ENCODE assay signal across 1 cellular context in genomic region chr19:34677386-34678084, GRCh38.
A peak's percentile ranks its signal among the peaks of the same experiment; 100 is the strongest.
TF ChIP-seq lines count a peak whose summit lies in the region.

Gene ZNF302 (plus strand): TSS chr19:34677678. CDS start chr19:34678805, 1,127 bp downstream.

TF ChIP-seq in GM12878, 131 proteins besides CTCF, POLR2A, EP300 and RAD21 (continued from another document and continues in another):
- TF ChIP-seq BCLAF1 (IDR thresholded peaks at IDR 0.05) (no peak), KAT2A (conservative IDR thresholded peaks at IDR 0.05; ENCODE audit: control insufficient read depth, low read depth, low read length) (no peak), E2F8 (IDR thresholded peaks at IDR 0.05; ENCODE audit: low read depth, partially characterized antibody) (no peak), CHD2 (IDR thresholded peaks at IDR 0.05; ENCODE audit: borderline replicate concordance, low read depth, low read length) (peak; percentile 96), SRF (IDR thresholded peaks at IDR 0.05; ENCODE audit: low read depth in 2 of 2, low read length in 2 of 2) (no peak), FOXM1 (IDR thresholded peaks at IDR 0.05; ENCODE audit: low read depth, low read length) (no peak), GABPA (IDR thresholded peaks at IDR 0.05; ENCODE audit: low read depth) (peak; percentile 28; the same call in 1 of the 2 replicates), EGR1 (IDR thresholded peaks at IDR 0.05; ENCODE audit: borderline replicate concordance in 1 of 2, low read depth in 2 of 2, low read length in 2 of 2) (peak in 1 of 2 experiments; percentile 85; a peak in 2 of 3 replicates), MYC (IDR thresholded peaks at IDR 0.05; ENCODE audit: insufficient read depth, insufficient read length, insufficient replicate concordance, low read length, severe bottlenecking) (no peak), HCFC1 (IDR thresholded peaks at IDR 0.05; ENCODE audit: low read length) (peak; percentile 78), STAT3 (IDR thresholded peaks at IDR 0.05; ENCODE audit: low read depth, low read length) (no peak), JUNB (IDR thresholded peaks at IDR 0.05) (no peak), YY1 (IDR thresholded peaks at IDR 0.05; ENCODE audit: low read depth, low read length) (0 out of 2 replicates have a peak, but pooled peaks have one; percentile 1), ZNF622 (IDR thresholded peaks at IDR 0.05) (no peak), ZNF384 (IDR thresholded peaks at IDR 0.05; ENCODE audit: borderline replicate concordance, low read depth, low read length) (no peak), MAX (IDR thresholded peaks at IDR 0.05; ENCODE audit: low read depth, low read length) (no peak; the same call in 1 of the 2 replicates), POLR2AphosphoS5 (IDR thresholded peaks at IDR 0.05; ENCODE audit: low read length) (peak; percentile 84), PAX8 (IDR thresholded peaks at IDR 0.05) (no peak), IRF4 (IDR thresholded peaks at IDR 0.05; ENCODE audit: low read depth, low read length) (peak; percentile 56; the same call in 1 of the 2 replicates), TCF12 (IDR thresholded peaks at IDR 0.05; ENCODE audit: low read depth, low read length) (no peak), CHD1 (IDR thresholded peaks at IDR 0.05; ENCODE audit: low read depth, low read length) (0 out of 2 replicates have a peak, but pooled peaks have one; percentile 51), NR2C2 (IDR thresholded peaks at IDR 0.05; ENCODE audit: borderline replicate concordance, control insufficient read depth, insufficient read length, low read depth) (no peak), YBX1 (IDR thresholded peaks at IDR 0.05) (no peak), SPI1 (IDR thresholded peaks at IDR 0.05; ENCODE audit: borderline replicate concordance, insufficient read depth, low read depth, low read length) (no peak), PML (IDR thresholded peaks at IDR 0.05; ENCODE audit: low read length) (peak; percentile 74; the same call in 1 of the 2 replicates), DPF2 (IDR thresholded peaks at IDR 0.05) (peak; percentile 84), ZBED1 (IDR thresholded peaks at IDR 0.05; ENCODE audit: borderline replicate concordance) (no peak), CEBPB (IDR thresholded peaks at IDR 0.05; ENCODE audit: borderline replicate concordance in 1 of 2, low read depth in 2 of 2, low read length in 2 of 2) (no peak), CBX3 (IDR thresholded peaks at IDR 0.05; ENCODE audit: borderline replicate concordance, low read depth) (no peak), MTA3 (IDR thresholded peaks at IDR 0.05; ENCODE audit: borderline replicate concordance, low read length) (no peak), HDGF (IDR thresholded peaks at IDR 0.05) (no peak), NRF1 (conservative IDR thresholded peaks at IDR 0.05; ENCODE audit: low read depth, low read length) (peak; percentile 74), SMC3 (IDR thresholded peaks at IDR 0.05; ENCODE audit: borderline replicate concordance, low read length) (no peak), ZZZ3 (IDR thresholded peaks at IDR 0.05; ENCODE audit: control insufficient read depth, insufficient read length, low read depth) (no peak), CUX1 (IDR thresholded peaks at IDR 0.05; ENCODE audit: insufficient replicate concordance, low read depth, low read length) (no peak), ZNF274 (IDR thresholded peaks at IDR 0.05; ENCODE audit: insufficient read depth, insufficient read length) (no peak), SMAD5 (IDR thresholded peaks at IDR 0.05; ENCODE audit: low read depth) (peak; percentile 75; the same call in 1 of the 2 replicates), NKRF (conservative IDR thresholded peaks at IDR 0.05) (peak; percentile 80), RFX5 (IDR thresholded peaks at IDR 0.05; ENCODE audit: low read depth, low read length) (no peak), NR2C1 (IDR thresholded peaks at IDR 0.05) (no peak), HSF1 (IDR thresholded peaks at IDR 0.05; ENCODE audit: low read depth, low read length) (no peak), IRF5 (IDR thresholded peaks at IDR 0.05; ENCODE audit: borderline replicate concordance) (no peak), SMAD1 (IDR thresholded peaks at IDR 0.05; ENCODE audit: low read depth, partially characterized antibody) (no peak), ATF3 (IDR thresholded peaks at IDR 0.05; ENCODE audit: borderline replicate concordance, extremely low read depth, low read depth, low read length) (peak; percentile 19; the same call in 1 of the 2 replicates), SUPT20H (IDR thresholded peaks at IDR 0.05; ENCODE audit: borderline replicate concordance, control insufficient read depth, low read depth, low read length) (no peak), RUNX3 (IDR thresholded peaks at IDR 0.05; ENCODE audit: low read length) (peak; percentile 93), KDM1A (IDR thresholded peaks at IDR 0.05; ENCODE audit: borderline replicate concordance) (no peak), ASH2L (IDR thresholded peaks at IDR 0.05; ENCODE audit: borderline replicate concordance, low read depth) (no peak), POU2F2 (IDR thresholded peaks at IDR 0.05; ENCODE audit: borderline replicate concordance, low read depth, low read length) (peak; percentile 57; the same call in 2 of the 3 replicates), SUZ12 (IDR thresholded peaks at IDR 0.05; ENCODE audit: unreplicated experiment) (no peak), EZH2 (IDR thresholded peaks at IDR 0.05; ENCODE audit: borderline replicate concordance, control insufficient read depth, low read depth, low read length) (no peak), FOS (IDR thresholded peaks at IDR 0.05; ENCODE audit: borderline replicate concordance, extremely low read depth, insufficient read length) (no peak)
